In genomic region chr3:55486857-55487375, GRCh38 we compare ENCODE assay signal across 8 cellular contexts. TPM values are rescaled to one million over a fixed set of nuclear protein-coding genes. Genes with fewer than 3 reads are reported as not detected.
DNase-seq lines count a peak whose midpoint lies in the region; ATAC-seq lines count a peak whose summit lies in the region.

Gene WNT5A (minus strand): TSS chr3:55487306. CDS start chr3:55486985, 321 bp downstream.

- peak; percentile 65 for DNase-seq in Right ventricle myocardium inferior (ENCODE audit: missing footprints)
- no peak for DNase-seq in cardiac septum (ENCODE audit: low spot score)
- no peak for DNase-seq in activated CD4-positive, alpha-beta memory T cell treated with anti-CD3 and anti-CD28 coated beads, Interleukin-2, amount 10 ng/mL, durations not matched to agents 7 days and 5 days
- DNase-seq in left ventricle myocardium superior = peak; percentile 63
- peak; percentile 87 for DNase-seq in retina
- no peak for DNase-seq in stimulated activated CD4-positive, alpha-beta T cell treated with anti-CD3 and anti-CD28 coated beads, Interleukin-4, amount 100 ng/mL, for 4 hours

- CTCF ChIA-PET in activated CD4-positive, alpha-beta memory T cell treated with anti-CD3 and anti-CD28 coated beads, Interleukin-2, amount 10 ng/mL, durations not matched to agents 7 days and 5 days (lab: Charles Lee) = no interaction called here

- no peak within 1 kb of the TSS for H3K27ac Mint-ChIP-seq in activated CD4-positive, alpha-beta memory T cell treated with anti-CD3 and anti-CD28 coated beads, Interleukin-2, amount 10 ng/mL, durations not matched to agents 7 days and 5 days

- peak; percentile 32 for ATAC-seq in Right ventricle myocardium inferior
- peak; percentile 46 for ATAC-seq in left ventricle myocardium superior
- ATAC-seq in GM21515 (IDR thresholded peaks at IDR 0.05; ENCODE audit: unreplicated experiment) = no peak
- no peak for ATAC-seq in GM18868 (IDR thresholded peaks at IDR 0.05; ENCODE audit: unreplicated experiment)

- peaks cover 78% of the 10 kb centered on the region for H3K27me3 Mint-ChIP-seq in activated CD4-positive, alpha-beta memory T cell treated with anti-CD3 and anti-CD28 coated beads, Interleukin-2, amount 10 ng/mL, durations not matched to agents 7 days and 5 days

- no peaks in the 10 kb centered on the region for H3K36me3 Mint-ChIP-seq in activated CD4-positive, alpha-beta memory T cell treated with anti-CD3 and anti-CD28 coated beads, Interleukin-2, amount 10 ng/mL, durations not matched to agents 7 days and 5 days (ENCODE audit: low read depth)

- peaks cover 16% of the 10 kb centered on the region for H3K4me1 Mint-ChIP-seq in activated CD4-positive, alpha-beta memory T cell treated with anti-CD3 and anti-CD28 coated beads, Interleukin-2, amount 10 ng/mL, durations not matched to agents 7 days and 5 days

- peak within 1 kb of the TSS; percentile 65 for H3K4me3 Mint-ChIP-seq in activated CD4-positive, alpha-beta memory T cell treated with anti-CD3 and anti-CD28 coated beads, Interleukin-2, amount 10 ng/mL, durations not matched to agents 7 days and 5 days

- POLR2A ChIA-PET in activated CD4-positive, alpha-beta memory T cell treated with anti-CD3 and anti-CD28 coated beads, Interleukin-2, amount 10 ng/mL, durations not matched to agents 7 days and 5 days (lab: Charles Lee) = no interaction called here

- no peaks in the 10 kb centered on the region for H3K9me3 Mint-ChIP-seq in activated CD4-positive, alpha-beta memory T cell treated with anti-CD3 and anti-CD28 coated beads, Interleukin-2, amount 10 ng/mL, durations not matched to agents 7 days and 5 days

- intact Hi-C loops in Right ventricle myocardium inferior (cut with DNase I) (loop anchor here (10.0 kb wide), 2 partner anchors 532 to 632 kb away; no protein-coding TSS in a partner anchor), cardiac septum (cut with DNase I) (loop anchor here (5.0 to 10.0 kb wide), 2 partner anchors 85 to 532 kb away; no protein-coding TSS in a partner anchor), left ventricle myocardium superior (cut with micrococcal nuclease) (no loop called here)

RNA-seq across cellular contexts. Expression of gene WNT5A, which starts in this region (rescaled TPM):
- total RNA-seq in Right ventricle myocardium inferior = 6.9 TPM
- 0.92 TPM for total RNA-seq in cardiac septum
- not detected for total RNA-seq in activated CD4-positive, alpha-beta memory T cell treated with anti-CD3 and anti-CD28 coated beads, Interleukin-2, amount 10 ng/mL, durations not matched to agents 7 days and 5 days
- total RNA-seq in left ventricle myocardium superior = 4.2 TPM

Comparison
In these comparisons a context has a peak if more than half of its experiments do, and no peak if none do; other contexts are left out.
1. DNase-seq: peak in Right ventricle myocardium inferior (single experiment), left ventricle myocardium superior (single experiment) and retina (single experiment); none in cardiac septum (single experiment), activated CD4-positive, alpha-beta memory T cell treated with anti-CD3 and anti-CD28 coated beads, Interleukin-2, amount 10 ng/mL, durations not matched to agents 7 days and 5 days (single experiment) and stimulated activated CD4-positive, alpha-beta T cell treated with anti-CD3 and anti-CD28 coated beads, Interleukin-4, amount 100 ng/mL, for 4 hours (0 of 2).
2. ATAC-seq: peak in Right ventricle myocardium inferior (single experiment) and left ventricle myocardium superior (single experiment); none in GM21515 (single experiment) and GM18868 (single experiment).